8 cellular contexts compared by ENCODE assay signal in the genomic region with DNA sequence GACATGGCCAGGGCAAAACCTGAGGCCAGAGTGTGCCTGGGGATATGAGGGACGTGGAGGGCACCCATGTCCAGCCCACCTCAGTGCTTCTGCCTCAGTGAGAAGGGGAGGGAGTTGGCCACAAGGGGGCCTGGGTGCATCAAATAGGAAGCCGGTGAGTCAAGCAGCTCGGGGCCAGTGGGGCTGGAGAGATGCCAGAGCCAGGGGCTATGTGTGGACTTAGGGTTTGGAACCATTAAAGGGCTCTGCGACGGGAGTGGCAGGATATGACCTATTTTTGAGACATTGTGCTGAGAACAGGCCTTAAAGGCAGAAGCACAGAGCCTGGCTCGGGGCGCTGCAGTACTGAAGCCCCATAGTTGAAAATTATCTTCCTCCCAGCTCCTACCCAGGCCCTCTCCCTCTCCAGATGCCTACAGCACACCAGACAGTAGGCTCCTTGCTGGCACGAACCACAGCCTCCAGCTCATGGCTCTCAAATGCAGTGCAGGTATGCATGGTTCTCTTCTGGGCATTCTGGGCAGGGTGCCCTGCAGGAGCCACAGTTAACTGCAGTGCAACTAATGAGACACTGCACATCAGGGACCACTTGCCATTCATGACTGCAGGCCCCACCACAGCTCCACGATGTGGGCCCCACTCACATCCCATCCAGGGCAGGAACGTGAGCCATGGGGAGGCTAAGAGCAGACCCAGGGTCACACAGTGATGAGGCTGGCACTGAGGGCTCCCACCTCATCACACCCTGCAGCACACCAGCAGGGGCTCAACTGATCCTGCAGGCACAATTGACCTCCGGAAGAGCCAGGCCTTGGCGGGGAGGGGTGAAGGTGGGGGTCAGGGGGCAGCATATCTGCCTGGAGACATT. TPM values are rescaled to one million over a fixed set of nuclear protein-coding genes. Genes with fewer than 3 reads are reported as not detected.
DNase-seq lines count a peak whose midpoint lies in the region; ATAC-seq, FAIRE-seq and TF ChIP-seq lines count a peak whose summit lies in the region.

No MANE protein-coding gene starts in this region.

- SMC1A ChIA-PET in GM12878 (lab: Charles Lee; ENCODE audit: uncharacterized antibody, unreplicated experiment): interaction anchor here (0.8 kb wide), 1 partner anchor 9 kb away, joined by 4 read pairs; no protein-coding TSS in a partner anchor

- H3K27me3 ChIP-seq in HL-60 (ENCODE audit: insufficient read depth, poor library complexity, severe bottlenecking) (no peaks in the 10 kb centered on the region), GM12878 (replicated peaks in 1 of 2; ENCODE audit: control insufficient read depth in 2 of 2, insufficient read depth in 2 of 2, low read length in 1 of 2) (no peaks in the 10 kb centered on the region)

- H3K9ac ChIP-seq in GM12878 (ENCODE audit: control insufficient read depth, insufficient read depth, low read length): no peak overlapping the region

- ATAC-seq in GM12878: peak; percentile 75
- ATAC-seq in HG02588 (IDR thresholded peaks at IDR 0.05; ENCODE audit: unreplicated experiment): no peak
- ATAC-seq in GM18867 (IDR thresholded peaks at IDR 0.05; ENCODE audit: unreplicated experiment): no peak

- CTCF ChIA-PET in RWPE1 (lab: Yijun Ruan, JAX): interaction anchor here (0.6 to 1.0 kb wide), 5 partner anchors 8 to 1656 kb away, joined by 3 to 4 read pairs (median 3); no protein-coding TSS in a partner anchor
- CTCF ChIA-PET in GM12878 (lab: Yijun Ruan, JAX): interaction anchor here (1.5 kb wide), 1 partner anchor 125 kb away, joined by 6 read pairs; no protein-coding TSS in a partner anchor

- intact Hi-C loops in GM12878 (cut with micrococcal nuclease; ENCODE audit: unreplicated experiment): loop anchor here (2.0 kb wide), 1 partner anchor 124 kb away; no protein-coding TSS in a partner anchor

- peak; percentile 53 for TF ChIP-seq RAD21 in GM12878 (IDR thresholded peaks at IDR 0.05; ENCODE audit: insufficient read depth, low read depth, low read length)

- TF ChIP-seq POLR2A in GM12878 (IDR thresholded peaks at IDR 0.05; ENCODE audit: low read depth, low read length): peak; percentile 52

- BruUV-seq in GM12878 (replicated peaks; lab: Mats Ljungman, UMichigan): no TSS peak

- H3K79me2 ChIP-seq in GM12878 (ENCODE audit: control insufficient read depth, insufficient read depth, low read length): no peaks in the 10 kb centered on the region; the same call in 1 of the 2 replicates

- no peak overlapping the region for H2AFZ ChIP-seq in GM12878 (ENCODE audit: control insufficient read depth, low read depth, low read length)

- DNase-seq in COLO829 (ENCODE audit: low spot score) (peak; percentile 77), HL-60 (ENCODE audit: low read depth in 1 of 2, low spot score in 1 of 2) (peak in 1 of 2 experiments; percentile 41), RWPE1 (ENCODE audit: low spot score) (peak; percentile 91), GM12878 (ENCODE audit: low read depth, low spot score) (no peak), hepatic stellate cell (ENCODE audit: low spot score) (peak; percentile 91), skeletal muscle cell (ENCODE audit: low read depth) (peak; percentile 62)

- H3K27ac ChIP-seq in HL-60 (replicated peaks): no peak overlapping the region
- peak overlapping the region; percentile 94 for H3K27ac ChIP-seq in RWPE1
- H3K27ac ChIP-seq in GM12878 (ENCODE audit: control insufficient read depth, insufficient read depth): no peak overlapping the region

- POLR2A ChIA-PET in RWPE1 (lab: Yijun Ruan, JAX; ENCODE audit: low non-redundant PET) (no interaction called here), GM12878 (lab: Charles Lee) (interaction anchor here (0.5 kb wide), 1 partner anchor 435 kb away, joined by 4 read pairs; no protein-coding TSS in a partner anchor)

- no peaks in the 10 kb centered on the region for H4K20me1 ChIP-seq in GM12878 (ENCODE audit: control insufficient read depth, insufficient read depth)

- RAD21 ChIA-PET in GM12878 (lab: Charles Lee; ENCODE audit: unreplicated experiment): no interaction called here

- no peaks in the 10 kb centered on the region; the same call in none of the 2 replicates for H3K4me1 ChIP-seq in GM12878 (ENCODE audit: control insufficient read depth, insufficient read depth, low read length)

- TF ChIP-seq EP300 in GM12878 (IDR thresholded peaks at IDR 0.05; ENCODE audit: borderline replicate concordance in 1 of 2, control insufficient read depth in 1 of 2, low read depth in 2 of 2, low read length in 2 of 2): no peak

- FAIRE-seq in GM12878 (lab: Jason Lieb, UNC): no peak

- WGBS in GM12878 (ENCODE audit: insufficient coverage, insufficient replicate concordance, low lambda C conversion rate, missing lambda C conversion rate): 54% methylated on average over 12 of the region's 12 CpGs

- peaks cover 21 to 27% of the 10 kb centered on the region in 2 experiments for H3K36me3 ChIP-seq in GM12878 (ENCODE audit: control insufficient read depth in 2 of 2, insufficient read depth in 2 of 2, low read length in 1 of 2)

- in situ Hi-C loops in GM12878 (cut with MboI): no loop called here

- H3K4me3 ChIP-seq in HL-60 (replicated peaks; ENCODE audit: insufficient read depth, low read length) (no peak overlapping the region), GM12878 (no peak overlapping the region), skeletal muscle cell (ENCODE audit: low read depth, low read length) (no peak overlapping the region)

- no peaks in the 10 kb centered on the region for H3K9me3 ChIP-seq in GM12878 (replicated peaks; ENCODE audit: control insufficient read depth, insufficient read depth, low read length)

- no peak overlapping the region for H3K4me2 ChIP-seq in GM12878 (ENCODE audit: control insufficient read depth, insufficient read depth)

- TF ChIP-seq CTCF in HL-60 (IDR thresholded peaks at IDR 0.05; ENCODE audit: insufficient read depth, low read length) (peak; percentile 22), RWPE1 (conservative IDR thresholded peaks at IDR 0.05; ENCODE audit: low read depth) (peak; percentile 84), GM12878 (IDR thresholded peaks at IDR 0.05 in 2 of 3, conservative IDR thresholded peaks at IDR 0.05 in 1 of 3; ENCODE audit: control insufficient read depth in 2 of 3, extremely low read depth in 1 of 3, insufficient read depth in 1 of 3, low read depth in 3 of 3, low read length in 3 of 3) (peak; percentile 46 to 63 (median 61))

RNA-seq across cellular contexts. Expression of gene PGAM2, which starts 7.2 kb away (rescaled TPM):
- total RNA-seq in GM12878 (2013; cell fraction: nucleolus; rRNA removed): 2.5 and 3.7 TPM in 2 replicates
- total RNA-seq in GM12878 (2014; rRNA removed) (not detected in 2 replicates), GM12878 (2014; rRNA removed; fragmentation: Illumina TruSeq; extraction: Trizol) (not detected in 2 replicates), GM12878 (2021) (0.24 TPM in 1 of 2 replicates, not detected in the other)
- polyA plus RNA-seq in GM12878 (2011; ENCODE audit: low read depth): not detected
- polyA plus RNA-seq in GM12878 (2011; rRNA removed) (not detected in 2 replicates), GM12878 (2014; fragmentation: Illumina TruSeq; extraction: Trizol) (not detected in 2 replicates), GM12878 (2014; fragmentation: Nextera tagmentation; extraction: Ambion mirVana) (not detected), GM12878 (2014; rRNA removed) (0.13 TPM in 1 of 2 replicates, not detected in the other), GM12878 (2016; fragmentation: Nextera tagmentation; extraction: Ambion mirVana) (not detected)
- not detected in 2 replicates for polyA plus RNA-seq in GM12878 (2011; cell fraction: cytosol; rRNA removed)
- 0.87 and 1.2 TPM in 2 replicates for polyA plus RNA-seq in GM12878 (2011; cell fraction: nucleus; rRNA removed)
- polyA plus RNA-seq in GM12878 (2012): 0.18 TPM in 1 of 2 replicates, not detected in the other
- polyA minus RNA-seq in GM12878 (2011; rRNA and poly(A)+ RNA removed): not detected in 2 replicates
- not detected in 2 replicates for polyA minus RNA-seq in GM12878 (2011; cell fraction: cytosol; rRNA and poly(A)+ RNA removed)
- polyA minus RNA-seq in GM12878 (2011; cell fraction: nucleus; rRNA and poly(A)+ RNA removed): 0.57 and 0.97 TPM in 2 replicates

RNA-seq across cellular contexts. Expression of gene POLM, which starts 9.7 kb away (rescaled TPM):
- total RNA-seq in GM12878 (2013; cell fraction: nucleolus; rRNA removed): 108 and 133 TPM in 2 replicates
- 23.3 and 24.8 TPM in 2 replicates for total RNA-seq in GM12878 (2014; rRNA removed)
- 13.5 and 14.1 TPM in 2 replicates for total RNA-seq in GM12878 (2014; rRNA removed; fragmentation: Illumina TruSeq; extraction: Trizol)
- total RNA-seq in GM12878 (2021): 33.8 and 37.8 TPM in 2 replicates
- polyA plus RNA-seq in GM12878 (2011; ENCODE audit: low read depth): 9.0 TPM
- polyA plus RNA-seq in GM12878 (2011; rRNA removed): 11.0 and 15.9 TPM in 2 replicates
- 17.6 and 26.6 TPM in 2 replicates for polyA plus RNA-seq in GM12878 (2011; cell fraction: cytosol; rRNA removed)
- polyA plus RNA-seq in GM12878 (2011; cell fraction: nucleus; rRNA removed): 86.2 and 99.8 TPM in 2 replicates
- polyA plus RNA-seq in GM12878 (2012): 16.6 and 18.6 TPM in 2 replicates
- 8.0 and 16.1 TPM in 2 replicates for polyA plus RNA-seq in GM12878 (2014; fragmentation: Illumina TruSeq; extraction: Trizol)
- 1 to 10 TPM; 3.1 to 4.6 TPM for polyA plus RNA-seq in GM12878 (2014; fragmentation: Nextera tagmentation; extraction: Ambion mirVana)
- 39.4 and 41.5 TPM in 2 replicates for polyA plus RNA-seq in GM12878 (2014; rRNA removed)
- 10 to 100 TPM; 22.0 to 23.2 TPM for polyA plus RNA-seq in GM12878 (2016; fragmentation: Nextera tagmentation; extraction: Ambion mirVana)
- polyA minus RNA-seq in GM12878 (2011; rRNA and poly(A)+ RNA removed): 19.2 and 33.0 TPM in 2 replicates
- polyA minus RNA-seq in GM12878 (2011; cell fraction: cytosol; rRNA and poly(A)+ RNA removed): 12.7 and 16.4 TPM in 2 replicates
- 41.2 and 67.5 TPM in 2 replicates for polyA minus RNA-seq in GM12878 (2011; cell fraction: nucleus; rRNA and poly(A)+ RNA removed)

RNA-seq across cellular contexts. Expression of gene DBNL, which starts 28.1 kb away (rescaled TPM):
- 252 and 284 TPM in 2 replicates for total RNA-seq in GM12878 (2013; cell fraction: nucleolus; rRNA removed)
- 113 and 117 TPM in 2 replicates for total RNA-seq in GM12878 (2014; rRNA removed)
- total RNA-seq in GM12878 (2014; rRNA removed; fragmentation: Illumina TruSeq; extraction: Trizol): 62.0 and 65.6 TPM in 2 replicates
- 108 and 110 TPM in 2 replicates for total RNA-seq in GM12878 (2021)
- 79.6 TPM for polyA plus RNA-seq in GM12878 (2011; ENCODE audit: low read depth)
- 32.2 and 58.3 TPM in 2 replicates for polyA plus RNA-seq in GM12878 (2011; rRNA removed)
- polyA plus RNA-seq in GM12878 (2011; cell fraction: cytosol; rRNA removed): 82.9 and 87.8 TPM in 2 replicates
- 136 and 153 TPM in 2 replicates for polyA plus RNA-seq in GM12878 (2011; cell fraction: nucleus; rRNA removed)
- polyA plus RNA-seq in GM12878 (2012): 72.6 and 74.6 TPM in 2 replicates
- 30.2 and 78.1 TPM in 2 replicates for polyA plus RNA-seq in GM12878 (2014; fragmentation: Illumina TruSeq; extraction: Trizol)
- 10 to 100 TPM in 1 of 2 experiments, 1 to 10 TPM in 1; 4.1 to 18.5 TPM for polyA plus RNA-seq in GM12878 (2014; fragmentation: Nextera tagmentation; extraction: Ambion mirVana)
- polyA plus RNA-seq in GM12878 (2014; rRNA removed): 90.4 and 108 TPM in 2 replicates
- polyA plus RNA-seq in GM12878 (2016; fragmentation: Nextera tagmentation; extraction: Ambion mirVana): 100 to 1,000 TPM; 161 to 179 TPM
- 61.2 and 89.4 TPM in 2 replicates for polyA minus RNA-seq in GM12878 (2011; rRNA and poly(A)+ RNA removed)
- 23.8 and 26.2 TPM in 2 replicates for polyA minus RNA-seq in GM12878 (2011; cell fraction: cytosol; rRNA and poly(A)+ RNA removed)
- polyA minus RNA-seq in GM12878 (2011; cell fraction: nucleus; rRNA and poly(A)+ RNA removed): 35.8 and 70.2 TPM in 2 replicates

RNA-seq across cellular contexts. Expression of gene AEBP1, which starts 31.5 kb away (rescaled TPM):
- total RNA-seq in GM12878 (2013; cell fraction: nucleolus; rRNA removed): 1.9 and 3.2 TPM in 2 replicates
- total RNA-seq in GM12878 (2014; rRNA removed) (0.06 TPM in 1 of 2 replicates, not detected in the other), GM12878 (2014; rRNA removed; fragmentation: Illumina TruSeq; extraction: Trizol) (not detected in 2 replicates), GM12878 (2021) (0.16 and 0.23 TPM in 2 replicates)
- 0.46 TPM for polyA plus RNA-seq in GM12878 (2011; ENCODE audit: low read depth)
- polyA plus RNA-seq in GM12878 (2011; rRNA removed) (0.09 and 0.20 TPM in 2 replicates), GM12878 (2014; fragmentation: Illumina TruSeq; extraction: Trizol) (not detected in 2 replicates), GM12878 (2014; fragmentation: Nextera tagmentation; extraction: Ambion mirVana) (not detected), GM12878 (2014; rRNA removed) (0.08 TPM in 1 of 2 replicates, not detected in the other), GM12878 (2016; fragmentation: Nextera tagmentation; extraction: Ambion mirVana) (under 1 TPM in 1 of 2 experiments, not detected in 1; 0.11 TPM)
- polyA plus RNA-seq in GM12878 (2011; cell fraction: cytosol; rRNA removed): 0.13 and 0.22 TPM in 2 replicates
- polyA plus RNA-seq in GM12878 (2011; cell fraction: nucleus; rRNA removed): 1.8 and 3.1 TPM in 2 replicates
- polyA plus RNA-seq in GM12878 (2012): 0.31 and 0.46 TPM in 2 replicates
- polyA minus RNA-seq in GM12878 (2011; rRNA and poly(A)+ RNA removed): 0.67 TPM in 1 of 2 replicates, not detected in the other
- not detected in 2 replicates for polyA minus RNA-seq in GM12878 (2011; cell fraction: cytosol; rRNA and poly(A)+ RNA removed)
- polyA minus RNA-seq in GM12878 (2011; cell fraction: nucleus; rRNA and poly(A)+ RNA removed): 0.24 and 0.57 TPM in 2 replicates

RNA-seq across cellular contexts. Expression of gene POLD2, which starts 50.8 kb away (rescaled TPM):
- 86.8 and 93.9 TPM in 2 replicates for total RNA-seq in GM12878 (2013; cell fraction: nucleolus; rRNA removed)
- total RNA-seq in GM12878 (2014; rRNA removed) (149 and 169 TPM in 2 replicates), GM12878 (2014; rRNA removed; fragmentation: Illumina TruSeq; extraction: Trizol) (97.5 and 105 TPM in 2 replicates), GM12878 (2021) (169 TPM in 2 replicates)
- 99.6 TPM for polyA plus RNA-seq in GM12878 (2011; ENCODE audit: low read depth)
- polyA plus RNA-seq in GM12878 (2011; rRNA removed) (113 and 179 TPM in 2 replicates), GM12878 (2014; fragmentation: Illumina TruSeq; extraction: Trizol) (61.8 and 118 TPM in 2 replicates), GM12878 (2014; fragmentation: Nextera tagmentation; extraction: Ambion mirVana) (10 to 100 TPM; 19.1 to 42.7 TPM), GM12878 (2014; rRNA removed) (193 and 194 TPM in 2 replicates), GM12878 (2016; fragmentation: Nextera tagmentation; extraction: Ambion mirVana) (100 to 1,000 TPM; 266 to 287 TPM)
- polyA plus RNA-seq in GM12878 (2011; cell fraction: cytosol; rRNA removed): 225 and 290 TPM in 2 replicates
- 281 and 287 TPM in 2 replicates for polyA plus RNA-seq in GM12878 (2011; cell fraction: nucleus; rRNA removed)
- 110 and 118 TPM in 2 replicates for polyA plus RNA-seq in GM12878 (2012)
- polyA minus RNA-seq in GM12878 (2011; rRNA and poly(A)+ RNA removed): 75.3 and 127 TPM in 2 replicates
- 41.1 and 46.9 TPM in 2 replicates for polyA minus RNA-seq in GM12878 (2011; cell fraction: cytosol; rRNA and poly(A)+ RNA removed)
- 54.9 and 61.8 TPM in 2 replicates for polyA minus RNA-seq in GM12878 (2011; cell fraction: nucleus; rRNA and poly(A)+ RNA removed)

Comparison
In these comparisons a context has a peak if more than half of its experiments do, and no peak if none do; other contexts are left out.
1. CTCF ChIP-seq: peak in every context shown above with its lines; median percentile 84 in RWPE1; 61 in GM12878; 22 in HL-60.